10 cellular contexts compared by ENCODE assay signal in genomic region chrX:115467961-115468360, GRCh38.
"Had no signal": no experiment of that assay in that cellular context is flagged by ENCODE, and none has a peak within 500 bp of the region (broad histone marks: within the 10 kb centered on the region; RNA-seq: fewer than 3 reads in every experiment).

No MANE protein-coding gene starts in this region.

- H3K4me1 ChIP-seq: HAP-1 had no signal

- ATAC-seq: GM23338, HCT116, HepG2 had no signal

- FAIRE-seq: H1, HepG2 had no signal

- DNase-seq: H7, HFFc6, KBM-7 had no signal

- H3K9me3 ChIP-seq: HAP-1 had no signal

- H3K4me3 ChIP-seq: GM23338, HAP-1 had no signal

- H3K27ac ChIP-seq: HL-60, KMS-11 had no signal

- H3K9ac ChIP-seq: KMS-11 had no signal

- H3K36me3 ChIP-seq: HAP-1 had no signal
